In the genomic region with DNA sequence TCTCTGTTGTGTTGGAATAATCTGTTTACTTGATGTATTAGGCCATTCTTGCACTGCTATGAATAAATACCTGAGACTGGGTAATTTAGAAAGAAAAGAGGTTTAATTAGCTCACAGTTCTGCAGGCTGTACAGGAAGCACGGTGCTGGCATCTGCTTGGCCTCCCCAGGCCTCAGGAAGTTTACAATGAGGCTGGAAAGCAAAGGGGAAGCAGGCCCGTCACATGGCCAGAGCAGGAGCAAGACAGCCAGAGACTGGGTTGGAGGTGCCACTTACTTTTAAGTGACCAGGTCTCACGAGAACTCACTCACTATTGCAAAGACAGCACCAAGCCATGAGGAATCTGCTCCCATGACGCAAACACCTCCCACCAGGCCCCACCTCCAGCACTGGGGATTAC, we compare ENCODE assay signal across 18 cellular contexts. TPM values are rescaled to one million over a fixed set of nuclear protein-coding genes. Genes with fewer than 3 reads are reported as not detected.
DNase-seq lines count a peak whose midpoint lies in the region; ATAC-seq, FAIRE-seq and TF ChIP-seq lines count a peak whose summit lies in the region.
"Had no signal": no experiment of that assay in that cellular context is flagged by ENCODE, and none has a peak within 500 bp of the region (broad histone marks: within the 10 kb centered on the region; RNA-seq: fewer than 3 reads in every experiment).

No MANE protein-coding gene starts in this region.

- no peak overlapping the region for H3K9ac ChIP-seq in K562 (ENCODE audit: insufficient read depth in 1 of 2, low read depth in 2 of 2, low read length in 2 of 2)
- no peak overlapping the region for H3K9ac ChIP-seq in kidney (ENCODE audit: low read length in 2 of 2)

- no peaks in the 10 kb centered on the region for H3K9me1 ChIP-seq in K562 (ENCODE audit: control insufficient read depth, insufficient read depth, low read length)

- no peak overlapping the region for H3K27ac ChIP-seq in CD8-positive, alpha-beta memory T cell (ENCODE audit: low read depth, low read length)
- H3K27ac ChIP-seq in K562 (ENCODE audit: extremely low read depth, low read depth, low read length) (no peak overlapping the region), right cardiac atrium (ENCODE audit: low read length) (no peak overlapping the region), kidney (ENCODE audit: low read depth in 2 of 2, low read length in 2 of 2) (no peak overlapping the region), RWPE1 (no peak overlapping the region)
- H3K27ac ChIP-seq: A549, C4-2B, HL-60 had no signal

- BruUV-seq in K562 (replicated peaks; lab: Mats Ljungman, UMichigan), result no TSS peak

- H3K27ac Mint-ChIP-seq in CD8-positive, alpha-beta memory T cell, result peak overlapping the region in 5 of 8 donors; percentile 51 to 96 (median 94)
- H3K27ac Mint-ChIP-seq in glutamatergic neuron (ENCODE audit: unreplicated experiment), result peak overlapping the region; percentile 18
- H3K27ac Mint-ChIP-seq: CD8-positive, alpha-beta T cell had no signal

- no peaks in the 10 kb centered on the region for H3K9me3 Mint-ChIP-seq in CD8-positive, alpha-beta memory T cell
- H3K9me3 Mint-ChIP-seq in glutamatergic neuron (ENCODE audit: unreplicated experiment), result no peaks in the 10 kb centered on the region
- H3K9me3 Mint-ChIP-seq: CD8-positive, alpha-beta T cell had no signal

- H3K36me3 Mint-ChIP-seq in CD8-positive, alpha-beta memory T cell, result peaks cover 0 to 8% (median 8%) of the 10 kb centered on the region in 3 donors
- no peaks in the 10 kb centered on the region for H3K36me3 Mint-ChIP-seq in glutamatergic neuron (ENCODE audit: unreplicated experiment)
- H3K36me3 Mint-ChIP-seq: CD8-positive, alpha-beta T cell had no signal

- FAIRE-seq in K562 (lab: Jason Lieb, UNC) (no peak), kidney (lab: Jason Lieb, UNC) (no peak)
- FAIRE-seq: A549, GM12892 had no signal

- peak overlapping the region in 5 of 7 donors; percentile 9 to 75 (median 48) for H3K4me3 Mint-ChIP-seq in CD8-positive, alpha-beta memory T cell
- H3K4me3 Mint-ChIP-seq in glutamatergic neuron (ENCODE audit: unreplicated experiment), result no peak overlapping the region
- H3K4me3 Mint-ChIP-seq: CD8-positive, alpha-beta T cell had no signal

- no peak for DNase-seq in CD8-positive, alpha-beta memory T cell
- DNase-seq in Kasumi-1 (lab: John Stamatoyannopoulos, UW), result peak; percentile 16 to 33
- DNase-seq in K562 (ENCODE audit: extremely low read depth in 1 of 4, low spot score in 3 of 4), result no peak
- DNase-seq in glutamatergic neuron, result no peak
- DNase-seq in right cardiac atrium, result no peak
- DNase-seq in kidney, result no peak
- DNase-seq in Right ventricle myocardium inferior (ENCODE audit: missing footprints), result no peak
- DNase-seq in RWPE1 (ENCODE audit: low spot score), result no peak
- DNase-seq: BE2C; Caco-2; CD8-positive, alpha-beta T cell; DND-41; GDM1 had no signal

- 0 out of 2 replicates have a peak overlapping the region, but pooled peaks have one; percentile 28 for H2AFZ ChIP-seq in K562 (ENCODE audit: low read depth, low read length)

- TF ChIP-seq EP300 in K562 (IDR thresholded peaks at IDR 0.05; ENCODE audit: low read length), result no peak

- H4K20me1 ChIP-seq in K562 (replicated peaks; ENCODE audit: control insufficient read depth, insufficient read depth, low read length), result no peaks in the 10 kb centered on the region

- H3K4me1 Mint-ChIP-seq in CD8-positive, alpha-beta memory T cell, result peaks cover 48 to 79% (median 65%) of the 10 kb centered on the region in 3 donors
- H3K4me1 Mint-ChIP-seq in glutamatergic neuron (ENCODE audit: low read depth, unreplicated experiment), result no peaks in the 10 kb centered on the region

- intact Hi-C loops in K562 (cut with micrococcal nuclease) (no loop called here), right cardiac atrium (cut with DNase I) (no loop called here), kidney (cut with DNase I) (no loop called here), Right ventricle myocardium inferior (cut with DNase I) (no loop called here)

- H3K4me3 ChIP-seq in CD8-positive, alpha-beta memory T cell (ENCODE audit: low read length), result no peak overlapping the region
- H3K4me3 ChIP-seq in K562, result no peak overlapping the region
- H3K4me3 ChIP-seq in right cardiac atrium (ENCODE audit: low read length), result no peak overlapping the region
- no peak overlapping the region for H3K4me3 ChIP-seq in kidney (ENCODE audit: low read length in 2 of 2)
- H3K4me3 ChIP-seq: A549 had no signal

- TF ChIP-seq RAD21 in K562 (CRISPR knock-in tag; conservative IDR thresholded peaks at IDR 0.05 in 1 of 2, IDR thresholded peaks at IDR 0.05 in 1 of 2), result no peak

- no peak for ATAC-seq in K562
- ATAC-seq in right cardiac atrium, result no peak
- no peak for ATAC-seq in Right ventricle myocardium inferior
- ATAC-seq: A549; CD8-positive, alpha-beta T cell; HCT116 had no signal

- CTCF ChIA-PET in CD8-positive, alpha-beta memory T cell (lab: Charles Lee), result interaction anchor here (1.1 to 1.2 kb wide), 2 partner anchors 26 to 379 kb away, joined by 3 read pairs; no protein-coding TSS in a partner anchor
- CTCF ChIA-PET in K562 (lab: Yijun Ruan, JAX; ENCODE audit: low intra/inter-chr PET ratio), result no interaction called here
- CTCF ChIA-PET in RWPE1 (lab: Yijun Ruan, JAX), result no interaction called here

- in situ Hi-C loops in K562 (cut with MboI), result loop anchor here (25.0 kb wide), 1 partner anchor 1650 kb away; no protein-coding TSS in a partner anchor

- TF ChIP-seq CTCF in K562 (IDR thresholded peaks at IDR 0.05 in 2 of 3, conservative IDR thresholded peaks at IDR 0.05 in 1 of 3; ENCODE audit: insufficient read depth in 2 of 3, low read depth in 1 of 3, low read length in 3 of 3), result no peak
- TF ChIP-seq CTCF in glutamatergic neuron (IDR thresholded peaks at IDR 0.05; ENCODE audit: partially characterized antibody, unreplicated experiment), result no peak
- no peak for TF ChIP-seq CTCF in kidney (IDR thresholded peaks at IDR 0.05; ENCODE audit: borderline replicate concordance, extremely low read depth, insufficient read depth)
- no peak for TF ChIP-seq CTCF in RWPE1 (conservative IDR thresholded peaks at IDR 0.05; ENCODE audit: low read depth)

- H3K27me3 ChIP-seq in CD8-positive, alpha-beta memory T cell (ENCODE audit: insufficient read depth, low read length, poor library complexity, severe bottlenecking), result no peaks in the 10 kb centered on the region
- H3K27me3 ChIP-seq in K562 (ENCODE audit: control insufficient read depth in 2 of 2, insufficient read depth in 2 of 2, low read length in 2 of 2) (no peaks in the 10 kb centered on the region), right cardiac atrium (ENCODE audit: control insufficient read depth, insufficient read depth) (no peaks in the 10 kb centered on the region)
- H3K27me3 ChIP-seq: BE2C had no signal

- no peaks in the 10 kb centered on the region for H3K79me2 ChIP-seq in K562 (ENCODE audit: control insufficient read depth, insufficient read depth, low read length)

- no peak for TF ChIP-seq POLR2A in K562 (conservative IDR thresholded peaks at IDR 0.05)

- H3K27me3 Mint-ChIP-seq in CD8-positive, alpha-beta memory T cell, result no peaks in the 10 kb centered on the region
- H3K27me3 Mint-ChIP-seq in glutamatergic neuron (ENCODE audit: unreplicated experiment), result no peaks in the 10 kb centered on the region

- H3K4me1 ChIP-seq in CD8-positive, alpha-beta memory T cell (ENCODE audit: insufficient read depth, low read length), result peaks cover 20% of the 10 kb centered on the region
- H3K4me1 ChIP-seq in K562 (replicated peaks in 1 of 2; ENCODE audit: control insufficient read depth in 2 of 2, insufficient read depth in 2 of 2, low read length in 2 of 2), result no peaks in the 10 kb centered on the region
- no peaks in the 10 kb centered on the region for H3K4me1 ChIP-seq in right cardiac atrium (ENCODE audit: control insufficient read depth, insufficient read depth, low read length)
- no peaks in the 10 kb centered on the region for H3K4me1 ChIP-seq in kidney (ENCODE audit: control insufficient read depth in 1 of 2, insufficient read depth in 1 of 2, low read depth in 1 of 2, low read length in 2 of 2)
- H3K4me1 ChIP-seq: A549, BE2C, Caco-2 had no signal

- no peaks in the 10 kb centered on the region for H3K9me3 ChIP-seq in CD8-positive, alpha-beta memory T cell (ENCODE audit: low read length)
- H3K9me3 ChIP-seq in K562 (replicated peaks; ENCODE audit: control insufficient read depth, insufficient read depth, low read depth, low read length), result no peaks in the 10 kb centered on the region
- H3K9me3 ChIP-seq in right cardiac atrium (ENCODE audit: control insufficient read depth, low read length), result no peaks in the 10 kb centered on the region
- H3K9me3 ChIP-seq in kidney (ENCODE audit: control insufficient read depth in 1 of 2, low read length in 2 of 2), result no peaks in the 10 kb centered on the region
- H3K9me3 ChIP-seq: A549, BE2C, Caco-2 had no signal

- H3K4me2 ChIP-seq in K562 (ENCODE audit: insufficient read depth, low read length), result no peak overlapping the region
- H3K4me2 ChIP-seq: A549 had no signal

- POLR2A ChIA-PET in CD8-positive, alpha-beta memory T cell (lab: Charles Lee), result no interaction called here
- POLR2A ChIA-PET in K562 (lab: Yijun Ruan, JAX), result interaction anchor here (0.6 to 0.7 kb wide), 2 partner anchors 189 to 1393 kb away, joined by 3 to 4 read pairs; no protein-coding TSS in a partner anchor
- POLR2A ChIA-PET in RWPE1 (lab: Yijun Ruan, JAX; ENCODE audit: low non-redundant PET), result no interaction called here

- no peaks in the 10 kb centered on the region for H3K36me3 ChIP-seq in CD8-positive, alpha-beta memory T cell (ENCODE audit: insufficient read depth, low read length)
- no peaks in the 10 kb centered on the region for H3K36me3 ChIP-seq in K562 (ENCODE audit: control insufficient read depth, insufficient read depth, low read length)
- H3K36me3 ChIP-seq in kidney (ENCODE audit: control insufficient read depth in 1 of 2, insufficient read depth in 2 of 2, low read length in 2 of 2), result no peaks in the 10 kb centered on the region
- H3K36me3 ChIP-seq: BE2C had no signal

- WGBS in K562 (ENCODE audit: insufficient coverage, low coverage, missing lambda C conversion rate), result 35% methylated on average over 4 of the region's 4 CpGs
- 85% methylated on average over 4 of the region's 4 CpGs for WGBS in right cardiac atrium

RNA-seq across cellular contexts. Expression of a gene that starts 50.6 kb away (rescaled TPM):
- 10 to 100 TPM; 12.3 to 13.2 TPM for total RNA-seq in CD8-positive, alpha-beta memory T cell
- 14.2 TPM for polyA plus RNA-seq in CD8-positive, alpha-beta memory T cell
- total RNA-seq in K562 (2011; cell fraction: chromatin; rRNA removed; ENCODE audit: low replicate concordance), result 49.7 and 76.8 TPM in 2 replicates
- total RNA-seq in K562 (2011; cell fraction: nucleolus; rRNA removed), result 61.7 and 62.4 TPM in 2 replicates
- total RNA-seq in K562 (2011; cell fraction: nucleoplasm; rRNA removed), result 96.9 and 141 TPM in 2 replicates
- total RNA-seq in K562 (2014; rRNA removed) (59.2 and 71.2 TPM in 2 replicates), K562 (2014; rRNA removed; fragmentation: Illumina TruSeq; extraction: Trizol) (79.3 and 82.9 TPM in 2 replicates), K562 (2015; rRNA removed; fragmentation: Illumina TruSeq; extraction: Trizol) (78.2 and 82.5 TPM in 2 replicates), K562 (2021) (112 and 117 TPM in 2 replicates), glutamatergic neuron (ENCODE audit: unreplicated experiment) (19.2 TPM), right cardiac atrium (10 to 100 TPM; 32.2 to 44.0 (median 38.7) TPM), kidney (68.6 TPM), Right ventricle myocardium inferior (46.1 TPM)
- polyA plus RNA-seq in K562 (2011; rRNA removed) (58.7 and 80.9 TPM in 2 replicates), K562 (2014; fragmentation: Illumina TruSeq; extraction: Trizol) (67.7 and 79.3 TPM in 2 replicates), K562 (2014; fragmentation: Nextera tagmentation; extraction: Ambion mirVana) (10 to 100 TPM; 20.6 to 23.9 TPM), K562 (2014; rRNA removed) (66.8 and 72.6 TPM in 2 replicates), right cardiac atrium (25.1 TPM), kidney (ENCODE audit: insufficient read depth, low read depth, low replicate concordance) (73.4 TPM)
- 28.0 and 39.1 TPM in 2 replicates for polyA plus RNA-seq in K562 (2011; cell fraction: cytosol; rRNA removed)
- polyA plus RNA-seq in K562 (2011; cell fraction: nucleus; rRNA removed), result 30.3 and 35.2 TPM in 2 replicates
- polyA plus RNA-seq in K562 (2012), result 69.9 and 86.6 TPM in 2 replicates
- polyA minus RNA-seq in K562 (2011; rRNA and poly(A)+ RNA removed), result 43.7 and 55.0 TPM in 2 replicates
- polyA minus RNA-seq in K562 (2011; cell fraction: cytosol; rRNA and poly(A)+ RNA removed), result 26.0 and 28.3 TPM in 2 replicates
- 9.2 and 14.8 TPM in 2 replicates for polyA minus RNA-seq in K562 (2011; cell fraction: nucleus; rRNA and poly(A)+ RNA removed)

Comparison
In these comparisons a context has a peak if more than half of its experiments do, and no peak if none do; other contexts are left out.
1. DNase-seq: peak in Kasumi-1 (2 of 2); none in CD8-positive, alpha-beta memory T cell (0 of 5), K562 (0 of 4), glutamatergic neuron (single experiment), right cardiac atrium (0 of 3), kidney (single experiment), Right ventricle myocardium inferior (single experiment) and RWPE1 (single experiment).